ENCODE assay signal across 8 cellular contexts in the genomic region with DNA sequence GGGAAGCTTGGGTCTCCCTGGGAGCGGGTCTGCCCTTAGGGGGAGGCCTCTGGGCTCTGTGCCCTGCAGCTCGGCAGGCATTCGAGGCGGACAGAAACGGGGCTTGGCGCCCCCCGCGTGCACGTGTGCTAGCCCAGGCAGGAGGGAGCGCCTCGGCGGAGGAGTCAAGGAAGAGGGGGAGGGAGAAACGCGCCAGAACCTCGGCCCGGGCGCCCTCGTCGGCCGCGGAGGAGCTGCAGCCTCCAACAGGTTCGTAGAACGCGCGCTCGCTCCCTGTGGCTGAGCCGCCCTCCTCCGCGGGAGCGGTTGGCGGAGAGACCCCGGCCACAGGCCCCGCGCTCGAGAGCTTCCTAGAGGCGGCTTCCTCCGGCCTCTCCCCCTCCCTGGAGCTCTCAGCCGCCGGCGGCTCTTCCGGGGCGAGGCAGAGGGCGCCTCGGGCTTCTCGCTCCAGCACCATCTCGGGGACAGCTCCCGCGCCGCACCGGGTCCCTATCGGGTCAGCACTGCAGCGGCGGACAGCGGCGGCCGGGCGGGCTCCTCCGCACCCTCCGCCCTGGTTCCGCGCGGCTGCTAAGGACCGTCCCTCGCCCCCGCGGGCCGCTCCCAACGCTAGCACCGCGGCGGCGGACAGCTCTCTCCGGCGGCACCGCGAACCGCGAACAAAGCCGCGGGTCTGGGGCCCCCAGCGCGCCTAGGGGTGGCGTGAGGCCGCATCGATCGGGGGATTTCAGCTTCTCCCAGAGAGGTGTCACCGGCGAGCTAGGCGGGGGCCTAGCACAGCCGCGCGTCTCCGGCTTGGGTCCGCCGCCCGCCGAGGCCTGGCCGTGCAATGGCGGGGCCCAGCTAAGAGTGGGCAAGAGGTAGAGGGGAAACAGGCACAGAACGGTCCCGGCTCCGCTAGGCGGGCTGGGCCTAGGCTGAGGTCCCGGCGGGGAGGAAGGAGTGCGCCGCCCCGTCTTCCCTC.
DNase-seq lines count a peak whose midpoint lies in the region; ATAC-seq and TF ChIP-seq lines count a peak whose summit lies in the region.

No MANE protein-coding gene starts in this region.

- H3K9me3 Mint-ChIP-seq in activated T-helper 17 cell treated with anti-CD3 and anti-CD28 coated beads, Interleukin-2, amount 50 U/mL, for 72 hours: peaks cover 4% of the 10 kb centered on the region
- H3K9me3 Mint-ChIP-seq in neural crest cell: no peaks in the 10 kb centered on the region
- H3K9me3 Mint-ChIP-seq in stimulated activated naive CD8-positive, alpha-beta T cell treated with anti-CD3 and anti-CD28 coated beads, Interleukin-15, amount 100 ng/mL, for 72 hours: peaks cover 0 to 9% of the 10 kb centered on the region in 2 donors

- H3K4me3 Mint-ChIP-seq in activated T-helper 17 cell treated with anti-CD3 and anti-CD28 coated beads, Interleukin-2, amount 50 U/mL, for 72 hours: peak overlapping the region; percentile 41
- H3K4me3 Mint-ChIP-seq in neural crest cell: peak overlapping the region; percentile 86
- peak overlapping the region; percentile 53 to 63 for H3K4me3 Mint-ChIP-seq in stimulated activated naive CD8-positive, alpha-beta T cell treated with anti-CD3 and anti-CD28 coated beads, Interleukin-15, amount 100 ng/mL, for 72 hours

- TF ChIP-seq CTCF in fibroblast of pulmonary artery (IDR thresholded peaks at IDR 0.05; ENCODE audit: low read length, missing control alignments): no peak
- TF ChIP-seq CTCF in neural crest cell (conservative IDR thresholded peaks at IDR 0.05): no peak

- DNase-seq in NCI-H2029 (lab: John Stamatoyannopoulos, UW): peak; percentile 30
- no peak for DNase-seq in NCI-H2029 treated with DMSO at 0.1 percent for 48 hours (lab: John Stamatoyannopoulos, UW)
- peak; percentile 71 for DNase-seq in OCI-M1 (lab: John Stamatoyannopoulos, UW)
- DNase-seq in fibroblast of pulmonary artery (ENCODE audit: low read depth): peak; percentile 80
- peak; percentile 89 for DNase-seq in neural crest cell (ENCODE audit: low read depth, low spot score)
- peak; percentile 83 to 84 for DNase-seq in stimulated activated naive CD8-positive, alpha-beta T cell treated with anti-CD3 and anti-CD28 coated beads, Interleukin-15, amount 100 ng/mL, for 72 hours

- ATAC-seq in HG03280 (IDR thresholded peaks at IDR 0.05; ENCODE audit: unreplicated experiment): peak; percentile 59
- peak; percentile 93 for ATAC-seq in activated T-helper 17 cell treated with anti-CD3 and anti-CD28 coated beads, Interleukin-2, amount 50 U/mL, for 72 hours (replicated peaks)
- peak; percentile 99 for ATAC-seq in stimulated activated naive CD8-positive, alpha-beta T cell treated with anti-CD3 and anti-CD28 coated beads, Interleukin-15, amount 100 ng/mL, for 72 hours

- no peak overlapping the region for H3K27ac Mint-ChIP-seq in activated T-helper 17 cell treated with anti-CD3 and anti-CD28 coated beads, Interleukin-2, amount 50 U/mL, for 72 hours
- H3K27ac Mint-ChIP-seq in neural crest cell (ENCODE audit: unreplicated experiment): no peak overlapping the region
- no peak overlapping the region for H3K27ac Mint-ChIP-seq in stimulated activated naive CD8-positive, alpha-beta T cell treated with anti-CD3 and anti-CD28 coated beads, Interleukin-15, amount 100 ng/mL, for 72 hours

- peaks cover 53% of the 10 kb centered on the region for H3K27me3 Mint-ChIP-seq in activated T-helper 17 cell treated with anti-CD3 and anti-CD28 coated beads, Interleukin-2, amount 50 U/mL, for 72 hours
- H3K27me3 Mint-ChIP-seq in neural crest cell (ENCODE audit: low read depth): peaks cover 47% of the 10 kb centered on the region
- H3K27me3 Mint-ChIP-seq in stimulated activated naive CD8-positive, alpha-beta T cell treated with anti-CD3 and anti-CD28 coated beads, Interleukin-15, amount 100 ng/mL, for 72 hours: peaks cover 79% of the 10 kb centered on the region

- H3K4me3 ChIP-seq in fibroblast of pulmonary artery (replicated peaks; ENCODE audit: low read depth, low read length): peak overlapping the region; percentile 21

- no peaks in the 10 kb centered on the region for H3K36me3 Mint-ChIP-seq in activated T-helper 17 cell treated with anti-CD3 and anti-CD28 coated beads, Interleukin-2, amount 50 U/mL, for 72 hours (ENCODE audit: low read depth)
- no peaks in the 10 kb centered on the region for H3K36me3 Mint-ChIP-seq in neural crest cell (ENCODE audit: low read depth)

- H3K4me1 Mint-ChIP-seq in activated T-helper 17 cell treated with anti-CD3 and anti-CD28 coated beads, Interleukin-2, amount 50 U/mL, for 72 hours: peaks cover 5% of the 10 kb centered on the region
- peaks cover 30% of the 10 kb centered on the region for H3K4me1 Mint-ChIP-seq in neural crest cell
- H3K4me1 Mint-ChIP-seq in stimulated activated naive CD8-positive, alpha-beta T cell treated with anti-CD3 and anti-CD28 coated beads, Interleukin-15, amount 100 ng/mL, for 72 hours: peaks cover 16% of the 10 kb centered on the region
